Comparison of ENCODE assay signal across 12 cellular contexts in the genomic region with DNA sequence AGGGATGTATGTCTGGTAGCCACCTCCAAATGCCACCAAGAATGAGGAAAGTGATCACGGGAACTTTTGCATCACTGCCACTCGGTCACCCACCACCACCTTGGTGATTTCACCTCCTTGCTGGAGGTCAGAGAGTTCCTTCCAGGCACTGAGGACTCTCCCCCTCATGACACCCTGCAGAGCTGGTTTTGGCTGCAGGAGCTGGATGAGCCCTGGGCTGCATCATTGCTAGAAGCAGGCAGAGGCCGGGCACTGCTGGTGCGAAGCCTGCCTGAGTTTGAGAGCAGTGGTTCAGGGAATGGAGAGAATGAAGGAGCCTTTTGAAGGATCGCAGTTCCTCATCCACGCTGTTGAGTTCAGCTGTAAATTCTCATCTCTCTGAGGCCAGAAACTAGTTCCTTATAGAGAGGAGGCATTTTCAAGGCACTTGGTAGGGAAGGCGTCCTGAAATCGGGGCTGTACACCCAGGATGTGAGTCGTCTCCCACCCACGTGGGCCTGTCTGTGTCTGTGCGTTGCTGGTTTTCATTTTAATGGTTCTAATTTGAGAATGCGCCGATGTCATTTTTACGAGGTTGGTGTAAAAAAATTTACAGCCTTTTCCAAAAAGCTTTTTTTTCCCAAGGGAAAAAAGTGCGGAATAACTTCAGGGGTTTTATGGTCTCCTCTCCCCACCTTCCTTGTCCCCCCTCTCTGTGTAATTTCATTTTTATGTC. TPM values are rescaled to one million over a fixed set of nuclear protein-coding genes. Genes with fewer than 3 reads are reported as not detected.
DNase-seq lines count a peak whose midpoint lies in the region; ATAC-seq and TF ChIP-seq lines count a peak whose summit lies in the region.
"Had no signal": no experiment of that assay in that cellular context is flagged by ENCODE, and none has a peak within 500 bp of the region (broad histone marks: within the 10 kb centered on the region; RNA-seq: fewer than 3 reads in every experiment).

No MANE protein-coding gene starts in this region.

- no peak overlapping the region for H3K27ac ChIP-seq in GM23338 (ENCODE audit: low read depth)
- H3K27ac ChIP-seq: C4-2B, ovary had no signal

- peaks cover 23% of the 10 kb centered on the region; the same call in 1 of the 2 replicates for H3K79me2 ChIP-seq in GM23338 (replicated peaks; ENCODE audit: insufficient read depth)

- H3K36me3 ChIP-seq in GM23338 (ENCODE audit: insufficient read depth): no peaks in the 10 kb centered on the region
- H3K36me3 ChIP-seq: ovary had no signal

- no peaks in the 10 kb centered on the region for H3K9me2 ChIP-seq in GM23338 (ENCODE audit: insufficient read depth)

- H4K20me1 ChIP-seq in GM23338 (replicated peaks; ENCODE audit: insufficient read depth): no peaks in the 10 kb centered on the region; the same call in 1 of the 2 replicates

- H3K4me2 ChIP-seq in GM23338: peak overlapping the region; percentile 74; the same call in 1 of the 2 replicates

- H3K27me3 Mint-ChIP-seq in GM23338 (ENCODE audit: insufficient read depth, low read depth, poor library complexity) (peaks cover 6% of the 10 kb centered on the region), brain (peaks cover 24% of the 10 kb centered on the region), progenitor cell of endocrine pancreas (no peaks in the 10 kb centered on the region), Calu3 (ENCODE audit: unreplicated experiment) (no peaks in the 10 kb centered on the region)
- no peaks in the 10 kb centered on the region for H3K27me3 Mint-ChIP-seq in naive thymus-derived CD8-positive, alpha-beta T cell

- H3K36me3 Mint-ChIP-seq in GM23338 (ENCODE audit: low read depth) (peaks cover 22% of the 10 kb centered on the region), brain (peaks cover 14% of the 10 kb centered on the region), progenitor cell of endocrine pancreas (ENCODE audit: insufficient read depth) (peaks cover 19% of the 10 kb centered on the region), Calu3 (ENCODE audit: insufficient read depth, unreplicated experiment) (peaks cover 3% of the 10 kb centered on the region)
- peaks cover 0 to under 1% (median 0%) of the 10 kb centered on the region in 3 donors for H3K36me3 Mint-ChIP-seq in naive thymus-derived CD8-positive, alpha-beta T cell

- H3F3A ChIP-seq in GM23338 (replicated peaks; ENCODE audit: low read depth): 0 out of 2 replicates have a peak, but pooled peaks cover 2% of the 10 kb centered on the region

- intact Hi-C loops in Calu3 (cut with micrococcal nuclease; ENCODE audit: unreplicated experiment): no loop called here

- CTCF ChIA-PET in Calu3 (lab: Charles Lee): no interaction called here

- ATAC-seq in GM23338: peak; percentile 30
- ATAC-seq in HG03442 (IDR thresholded peaks at IDR 0.05; ENCODE audit: unreplicated experiment): no peak
- ATAC-seq in naive thymus-derived CD8-positive, alpha-beta T cell: no peak

- peak overlapping the region; percentile 13; the same call in 1 of the 3 replicates for H3K4me3 Mint-ChIP-seq in GM23338
- H3K4me3 Mint-ChIP-seq in brain: peak overlapping the region in 1 of 5 experiments; percentile 37
- no peak overlapping the region for H3K4me3 Mint-ChIP-seq in progenitor cell of endocrine pancreas (ENCODE audit: low read depth)
- H3K4me3 Mint-ChIP-seq in Calu3 (ENCODE audit: low read depth, unreplicated experiment): no peak overlapping the region
- H3K4me3 Mint-ChIP-seq in naive thymus-derived CD8-positive, alpha-beta T cell: no peak overlapping the region

- POLR2A ChIA-PET in naive thymus-derived CD8-positive, alpha-beta T cell (lab: Charles Lee): no interaction called here

- BruUV-seq in Calu3 (replicated peaks; lab: Mats Ljungman, UMichigan): no TSS peak

- H2AFZ ChIP-seq in GM23338: no peak overlapping the region

- H3K4me3 ChIP-seq in GM23338: 0 out of 2 replicates have a peak overlapping the region, but pooled peaks have one; percentile 42
- H3K4me3 ChIP-seq: ovary had no signal

- peaks cover 66% of the 10 kb centered on the region for H3K4me1 ChIP-seq in GM23338 (ENCODE audit: insufficient read depth)

- H3K4me1 Mint-ChIP-seq in GM23338 (peaks cover 69% of the 10 kb centered on the region), brain (peaks cover 71% of the 10 kb centered on the region), progenitor cell of endocrine pancreas (ENCODE audit: low read depth) (peaks cover 47% of the 10 kb centered on the region), Calu3 (ENCODE audit: low read depth, unreplicated experiment) (no peaks in the 10 kb centered on the region)
- H3K4me1 Mint-ChIP-seq in naive thymus-derived CD8-positive, alpha-beta T cell: peaks cover 0 to 5% (median 2%) of the 10 kb centered on the region in 4 donors

- H3K27me3 ChIP-seq in GM23338 (ENCODE audit: insufficient read depth): no peaks in the 10 kb centered on the region
- H3K27me3 ChIP-seq: ovary had no signal

- no peak overlapping the region for H3K27ac Mint-ChIP-seq in GM23338
- H3K27ac Mint-ChIP-seq in brain: peak overlapping the region in 4 of 5 experiments; percentile 20 to 94 (median 64)
- peak overlapping the region; percentile 33 for H3K27ac Mint-ChIP-seq in progenitor cell of endocrine pancreas
- no peak overlapping the region for H3K27ac Mint-ChIP-seq in Calu3 (ENCODE audit: unreplicated experiment)
- no peak overlapping the region for H3K27ac Mint-ChIP-seq in naive thymus-derived CD8-positive, alpha-beta T cell

- H3K9me3 Mint-ChIP-seq in GM23338 (no peaks in the 10 kb centered on the region), brain (no peaks in the 10 kb centered on the region), progenitor cell of endocrine pancreas (ENCODE audit: low read depth) (no peaks in the 10 kb centered on the region), Calu3 (ENCODE audit: low read depth, unreplicated experiment) (no peaks in the 10 kb centered on the region)
- H3K9me3 Mint-ChIP-seq in naive thymus-derived CD8-positive, alpha-beta T cell: no peaks in the 10 kb centered on the region

- DNase-seq in CD1c-positive myeloid dendritic cell (ENCODE audit: extremely low spot score): peak; percentile 66
- no peak for DNase-seq in GM23338 (ENCODE audit: low spot score)
- DNase-seq in progenitor cell of endocrine pancreas (ENCODE audit: low spot score, unreplicated experiment): no peak
- DNase-seq in Calu3: no peak
- DNase-seq in activated gamma-delta T cell (lab: John Stamatoyannopoulos, UW): no peak
- no peak for DNase-seq in naive thymus-derived CD8-positive, alpha-beta T cell
- DNase-seq: mammary epithelial cell, NCI-H2171, ovary had no signal

- TF ChIP-seq CTCF in GM23338 (conservative IDR thresholded peaks at IDR 0.05; ENCODE audit: low read depth in 2 of 2) (no peak), brain (conservative IDR thresholded peaks at IDR 0.05) (no peak), progenitor cell of endocrine pancreas (IDR thresholded peaks at IDR 0.05; ENCODE audit: unreplicated experiment) (no peak), Calu3 (IDR thresholded peaks at IDR 0.05; ENCODE audit: unreplicated experiment) (no peak)

TF ChIP-seq in GM23338, 12 proteins besides CTCF, POLR2A, EP300 and RAD21 (continues in another document):
- TF ChIP-seq NANOG (IDR thresholded peaks at IDR 0.05; ENCODE audit: borderline replicate concordance) (no peak), POLR2AphosphoS5 (IDR thresholded peaks at IDR 0.05; ENCODE audit: low read depth) (no peak), JUNB (IDR thresholded peaks at IDR 0.05; ENCODE audit: unreplicated experiment) (no peak), EZH2phosphoT487 (IDR thresholded peaks at IDR 0.05; ENCODE audit: unreplicated experiment) (no peak), STAT1 (IDR thresholded peaks at IDR 0.05; ENCODE audit: unreplicated experiment) (no peak)
- TF ChIP-seq, protein P1, sequence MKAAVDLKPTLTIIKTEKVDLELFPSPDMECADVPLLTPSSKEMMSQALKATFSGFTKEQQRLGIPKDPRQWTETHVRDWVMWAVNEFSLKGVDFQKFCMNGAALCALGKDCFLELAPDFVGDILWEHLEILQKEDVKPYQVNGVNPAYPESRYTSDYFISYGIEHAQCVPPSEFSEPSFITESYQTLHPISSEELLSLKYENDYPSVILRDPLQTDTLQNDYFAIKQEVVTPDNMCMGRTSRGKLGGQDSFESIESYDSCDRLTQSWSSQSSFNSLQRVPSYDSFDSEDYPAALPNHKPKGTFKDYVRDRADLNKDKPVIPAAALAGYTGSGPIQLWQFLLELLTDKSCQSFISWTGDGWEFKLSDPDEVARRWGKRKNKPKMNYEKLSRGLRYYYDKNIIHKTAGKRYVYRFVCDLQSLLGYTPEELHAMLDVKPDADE (IDR thresholded peaks at IDR 0.05): no peak
- TF ChIP-seq, protein P2, sequence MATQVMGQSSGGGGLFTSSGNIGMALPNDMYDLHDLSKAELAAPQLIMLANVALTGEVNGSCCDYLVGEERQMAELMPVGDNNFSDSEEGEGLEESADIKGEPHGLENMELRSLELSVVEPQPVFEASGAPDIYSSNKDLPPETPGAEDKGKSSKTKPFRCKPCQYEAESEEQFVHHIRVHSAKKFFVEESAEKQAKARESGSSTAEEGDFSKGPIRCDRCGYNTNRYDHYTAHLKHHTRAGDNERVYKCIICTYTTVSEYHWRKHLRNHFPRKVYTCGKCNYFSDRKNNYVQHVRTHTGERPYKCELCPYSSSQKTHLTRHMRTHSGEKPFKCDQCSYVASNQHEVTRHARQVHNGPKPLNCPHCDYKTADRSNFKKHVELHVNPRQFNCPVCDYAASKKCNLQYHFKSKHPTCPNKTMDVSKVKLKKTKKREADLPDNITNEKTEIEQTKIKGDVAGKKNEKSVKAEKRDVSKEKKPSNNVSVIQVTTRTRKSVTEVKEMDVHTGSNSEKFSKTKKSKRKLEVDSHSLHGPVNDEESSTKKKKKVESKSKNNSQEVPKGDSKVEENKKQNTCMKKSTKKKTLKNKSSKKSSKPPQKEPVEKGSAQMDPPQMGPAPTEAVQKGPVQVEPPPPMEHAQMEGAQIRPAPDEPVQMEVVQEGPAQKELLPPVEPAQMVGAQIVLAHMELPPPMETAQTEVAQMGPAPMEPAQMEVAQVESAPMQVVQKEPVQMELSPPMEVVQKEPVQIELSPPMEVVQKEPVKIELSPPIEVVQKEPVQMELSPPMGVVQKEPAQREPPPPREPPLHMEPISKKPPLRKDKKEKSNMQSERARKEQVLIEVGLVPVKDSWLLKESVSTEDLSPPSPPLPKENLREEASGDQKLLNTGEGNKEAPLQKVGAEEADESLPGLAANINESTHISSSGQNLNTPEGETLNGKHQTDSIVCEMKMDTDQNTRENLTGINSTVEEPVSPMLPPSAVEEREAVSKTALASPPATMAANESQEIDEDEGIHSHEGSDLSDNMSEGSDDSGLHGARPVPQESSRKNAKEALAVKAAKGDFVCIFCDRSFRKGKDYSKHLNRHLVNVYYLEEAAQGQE (IDR thresholded peaks at IDR 0.05; ENCODE audit: unreplicated experiment): no peak

RNA-seq across cellular contexts. Expression of a gene that starts 25.0 kb away (rescaled TPM):
- 9.7 and 13.5 TPM in 2 replicates for total RNA-seq in GM23338 (2014; rRNA removed; shearing (Covaris generic))
- polyA plus RNA-seq in GM23338 (2016; fragmentation: Nextera tagmentation; extraction: Ambion mirVana): 5.1 and 6.3 TPM in 2 replicates
- 184 TPM for polyA plus RNA-seq in brain (ENCODE audit: insufficient read depth, low read depth, low replicate concordance)
- 124 and 137 TPM in 2 replicates for total RNA-seq in progenitor cell of endocrine pancreas
- total RNA-seq in Calu3 (2022): 47.8 and 50.9 TPM in 2 replicates
- total RNA-seq in naive thymus-derived CD8-positive, alpha-beta T cell: 1 to 10 TPM; 3.9 to 5.1 TPM
- polyA plus RNA-seq in naive thymus-derived CD8-positive, alpha-beta T cell: under 1 TPM; 0.07 to 0.19 (median 0.15) TPM

Comparison
In these comparisons a context has a peak if more than half of its experiments do, and no peak if none do; other contexts are left out.
1. H3K27ac Mint-ChIP-seq: peak in brain (4 of 5) and progenitor cell of endocrine pancreas (single experiment); none in GM23338 (single experiment), Calu3 (single experiment) and naive thymus-derived CD8-positive, alpha-beta T cell (0 of 10).